ENCODE assay signal across 27 cellular contexts in the genomic region with DNA sequence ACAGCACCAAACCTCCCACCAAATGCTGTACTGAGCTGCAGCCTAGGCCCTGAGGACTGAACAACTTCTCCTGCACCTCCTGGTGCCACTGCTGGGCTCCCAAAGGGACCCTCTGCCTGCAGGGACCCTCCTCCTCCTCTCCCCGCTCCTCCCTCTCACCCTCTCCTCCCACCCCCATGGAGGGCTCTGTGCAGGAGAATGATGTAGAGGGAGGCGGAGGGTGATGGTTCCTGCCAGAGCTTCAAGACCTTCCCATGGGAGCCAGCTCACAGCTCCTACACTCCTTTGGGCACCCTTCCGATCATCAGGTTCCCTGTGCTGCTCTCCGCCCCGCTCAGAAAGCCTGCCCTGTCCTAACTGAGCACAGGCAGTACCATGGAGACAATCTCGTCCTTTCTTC.
"Had no signal": no experiment of that assay in that cellular context is flagged by ENCODE, and none has a peak within 500 bp of the region (broad histone marks: within the 10 kb centered on the region; RNA-seq: fewer than 3 reads in every experiment).

No MANE protein-coding gene starts in this region.

- H3K27me3 ChIP-seq: hepatocyte, left lung, tibial nerve, vagina had no signal

- H3K4me2 ChIP-seq: hepatocyte had no signal

- H3K27ac Mint-ChIP-seq: nephron; progenitor cell of endocrine pancreas; stimulated activated memory B cell treated with anti-CD40 and anti-IgM and Interleukin-4, amounts not matched to agents 10 μg/mL and 1 μg/mL and 100 μg/mL, for 72 hours; type B pancreatic cell had no signal

- H2AFZ ChIP-seq: hepatocyte, parathyroid adenoma had no signal

- H3K4me1 Mint-ChIP-seq: nephron, neural crest cell had no signal

- H3K36me3 ChIP-seq: neutrophil, vagina had no signal

- H3K4me3 ChIP-seq: hepatocyte, left lung, lower lobe of right lung, skin epidermis, tibial nerve, vagina had no signal

- DNase-seq: left colon; lower lobe of right lung; mammary epithelial cell; mesenchymal stem cell; naive thymus-derived CD8-positive, alpha-beta T cell; occipital lobe; stimulated activated CD4-positive, alpha-beta T cell treated with anti-CD3 and anti-CD28 coated beads, Interleukin-1b, Interleukin-23, amount 100 ng/mL, for 48 hours; stimulated activated CD4-positive, alpha-beta T cell treated with anti-CD3 and anti-CD28 coated beads, Interleukin-2, amount 100 ng/mL, for 48 hours; stimulated activated CD4-positive, alpha-beta T cell treated with anti-CD3 and anti-CD28 coated beads, Interleukin-4, amount 100 ng/mL, for 4 hours; stimulated activated CD8-positive, alpha-beta memory T cell treated with anti-CD3 and anti-CD28 coated beads, Interleukin-4, amount 100 ng/mL, for 48 hours; stimulated activated naive CD4-positive, alpha-beta T cell treated with Interleukin-2 at 50 U/mL for 16 hours; stimulated activated naive CD8-positive, alpha-beta T cell treated with anti-CD3 and anti-CD28 coated beads, Interleukin-15, amount 100 ng/mL, for 72 hours; substantia nigra had no signal

- H3K27me3 Mint-ChIP-seq: naive thymus-derived CD8-positive, alpha-beta T cell; stimulated activated memory B cell treated with anti-CD40 and anti-IgM and Interleukin-4, amounts not matched to agents 10 μg/mL and 1 μg/mL and 100 μg/mL, for 72 hours; stimulated activated naive CD8-positive, alpha-beta T cell treated with anti-CD3 and anti-CD28 coated beads, Interleukin-15, amount 100 ng/mL, for 72 hours had no signal

- H3K36me3 Mint-ChIP-seq: type B pancreatic cell had no signal

- H3K4me1 ChIP-seq: parathyroid adenoma had no signal

- H3K9ac ChIP-seq: parathyroid adenoma had no signal

- H3K9me3 Mint-ChIP-seq: naive thymus-derived CD8-positive, alpha-beta T cell; nephron; stimulated activated memory B cell treated with anti-CD40 and anti-IgM and Interleukin-4, amounts not matched to agents 10 μg/mL and 1 μg/mL and 100 μg/mL, for 72 hours; stimulated activated naive CD8-positive, alpha-beta T cell treated with anti-CD3 and anti-CD28 coated beads, Interleukin-15, amount 100 ng/mL, for 72 hours; type B pancreatic cell had no signal

- ATAC-seq: left colon; left lung; lower lobe of right lung; naive thymus-derived CD8-positive, alpha-beta T cell; right cardiac atrium; sciatic nerve; stimulated activated memory B cell treated with anti-CD40 and anti-IgM and Interleukin-4, amounts not matched to agents 10 μg/mL and 1 μg/mL and 100 μg/mL, for 72 hours; stimulated activated naive CD8-positive, alpha-beta T cell treated with anti-CD3 and anti-CD28 coated beads, Interleukin-15, amount 100 ng/mL, for 72 hours had no signal

- H3K9me3 ChIP-seq: left lung, lower lobe of right lung, neutrophil, tibial nerve, vagina had no signal

- H3K4me3 Mint-ChIP-seq: naive thymus-derived CD8-positive, alpha-beta T cell; nephron; neural crest cell; stimulated activated memory B cell treated with anti-CD40 and anti-IgM and Interleukin-4, amounts not matched to agents 10 μg/mL and 1 μg/mL and 100 μg/mL, for 72 hours; stimulated activated naive CD8-positive, alpha-beta T cell treated with anti-CD3 and anti-CD28 coated beads, Interleukin-15, amount 100 ng/mL, for 72 hours; type B pancreatic cell had no signal

- H3K27ac ChIP-seq: hepatocyte, left lung, lower lobe of right lung, neutrophil, parathyroid adenoma, skin epidermis, tibial nerve, vagina had no signal

- H3K79me2 ChIP-seq: hepatocyte, parathyroid adenoma had no signal
